ENCODE assay signal across 2 cellular contexts in the genomic region with DNA sequence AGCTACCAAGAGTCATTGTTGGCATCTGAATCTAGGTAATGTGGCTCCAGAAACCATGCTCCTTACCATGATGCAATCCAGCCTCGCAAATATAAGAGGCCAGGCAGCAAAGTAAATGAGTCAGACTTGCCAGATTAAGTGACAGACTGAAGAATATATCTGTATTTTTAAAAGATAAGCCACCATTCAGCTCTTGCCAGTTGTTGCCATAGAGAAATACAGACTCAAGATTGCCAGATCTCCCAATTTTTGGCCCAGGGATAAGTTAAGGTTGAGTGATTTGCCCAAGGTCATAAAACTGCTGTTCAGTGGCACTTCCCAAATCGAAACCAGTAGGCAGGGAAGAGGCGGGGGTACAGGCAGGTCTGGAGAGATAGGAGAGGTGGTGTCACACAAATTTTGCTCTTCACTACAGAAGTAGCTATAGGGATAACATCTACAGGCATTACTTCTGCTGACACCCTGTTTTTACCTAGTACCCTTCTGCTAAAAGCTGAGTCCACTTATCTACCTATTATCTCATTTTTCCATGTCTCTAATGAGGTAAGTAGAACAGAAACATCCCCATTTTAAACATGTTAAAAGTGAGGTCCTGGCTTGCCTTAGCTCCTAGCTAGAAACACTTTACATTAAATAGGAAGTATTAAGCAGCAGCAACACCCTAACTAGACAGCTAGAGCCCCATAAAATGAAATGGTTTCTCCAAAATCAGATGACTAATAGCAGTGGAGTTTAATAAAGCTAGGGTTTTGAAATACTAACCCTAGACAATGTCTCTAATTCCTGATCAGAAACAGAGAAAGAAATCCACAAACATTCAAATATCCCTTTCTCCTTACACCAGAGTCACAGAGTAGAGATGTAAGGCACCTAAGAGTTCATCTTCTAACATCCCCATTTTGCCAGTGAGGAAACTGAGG.
TF ChIP-seq lines count a peak whose summit lies in the region.

No MANE protein-coding gene starts in this region.

TF ChIP-seq in IMR-90, 13 proteins besides CTCF, POLR2A, EP300 and RAD21 (continued from another document):
- no peak for TF ChIP-seq NFE2L2 (IDR thresholded peaks at IDR 0.05; ENCODE audit: low read depth, low read length)
- TF ChIP-seq MAZ (IDR thresholded peaks at IDR 0.05; ENCODE audit: borderline replicate concordance, low read depth, low read length), result no peak
TF ChIP-seq in IMR-90: peak in this region for 2.

TF ChIP-seq in liver, 16 proteins besides CTCF, POLR2A, EP300 and RAD21 (continued from another document):
- no peak for TF ChIP-seq TAF1 (conservative IDR thresholded peaks at IDR 0.05)
